Comparison of ENCODE assay signal across 1 cellular context in the genomic region with DNA sequence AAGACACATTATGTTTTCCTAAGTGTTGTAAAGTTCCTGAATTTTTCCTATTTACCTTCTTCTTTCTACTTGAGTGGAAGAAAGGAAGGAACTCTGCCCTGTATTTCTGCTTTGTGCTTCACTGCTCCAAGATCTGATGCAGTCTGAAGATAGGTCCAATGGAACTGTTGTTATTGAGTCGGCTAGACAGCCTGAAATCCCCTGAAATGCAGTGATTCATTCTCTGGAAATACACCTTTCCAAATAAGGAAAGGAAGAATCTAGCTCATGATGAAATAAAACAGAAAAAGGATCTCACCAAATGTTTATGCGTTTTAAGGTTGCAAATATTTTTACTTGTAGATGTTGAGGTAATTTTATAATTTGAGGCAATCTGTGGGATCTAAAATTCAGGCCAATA.
TF ChIP-seq lines count a peak whose summit lies in the region.

No MANE protein-coding gene starts in this region.

TF ChIP-seq in WTC11, 78 proteins besides CTCF, POLR2A, EP300 and RAD21 (continued from another document):
- no peak for TF ChIP-seq NFATC4 (CRISPR knock-in tag; IDR thresholded peaks at IDR 0.05)
- TF ChIP-seq GABPB1 (CRISPR knock-in tag; IDR thresholded peaks at IDR 0.05), result no peak
